In genomic region chr17:49439673-49440571, GRCh38 we compare ENCODE assay signal across 1 cellular context.
TF ChIP-seq lines count a peak whose summit lies in the region.

No MANE protein-coding gene starts in this region.

TF ChIP-seq in HEK293, 187 proteins besides CTCF, POLR2A, EP300 and RAD21 (continued from another document):
- TF ChIP-seq ZBTB49 (tag by site-specific recombination; IDR thresholded peaks at IDR 0.05; ENCODE audit: low read depth) = no peak
TF ChIP-seq in HEK293: peak in this region for 1.
